ENCODE assay signal across 2 cellular contexts in the genomic region with DNA sequence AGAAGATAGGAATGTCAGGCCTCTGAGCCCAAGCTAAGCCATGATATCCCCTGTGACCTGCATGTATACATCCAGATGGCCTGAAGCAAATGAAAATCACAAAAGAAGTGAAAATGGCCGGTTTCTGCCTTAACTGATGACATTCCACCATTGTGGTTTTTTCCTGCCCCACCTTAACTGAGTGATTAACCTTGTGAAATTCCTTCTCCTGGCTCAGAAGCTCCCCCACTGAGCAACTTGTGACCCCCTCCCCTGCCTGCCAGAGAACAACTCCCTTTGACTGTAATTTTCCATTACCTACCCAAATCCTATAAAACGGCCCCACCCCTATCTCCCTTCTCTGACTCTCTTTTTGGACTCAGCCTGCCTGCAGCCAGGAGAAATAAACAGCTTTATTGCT.
TF ChIP-seq lines count a peak whose summit lies in the region.

No MANE protein-coding gene starts in this region.

TF ChIP-seq in HEK293, 187 proteins besides CTCF, POLR2A, EP300 and RAD21:
- TF ChIP-seq ZSCAN30 (tag by site-specific recombination; IDR thresholded peaks at IDR 0.05) (0 out of 2 replicates have a peak, but pooled peaks have one; percentile 36), KLF1 (tag by site-specific recombination; IDR thresholded peaks at IDR 0.05) (peak; percentile 75), GLIS1 (tag by site-specific recombination; IDR thresholded peaks at IDR 0.05) (peak; percentile 90), WT1 (tag by site-specific recombination; IDR thresholded peaks at IDR 0.05) (peak; percentile 64; the same call in 1 of the 2 replicates), KLF7 (tag by site-specific recombination; IDR thresholded peaks at IDR 0.05; ENCODE audit: borderline replicate concordance) (peak; percentile 26; the same call in 1 of the 2 replicates), HIC1 (tag by site-specific recombination; IDR thresholded peaks at IDR 0.05) (0 out of 2 replicates have a peak, but pooled peaks have one; percentile 17)

TF ChIP-seq in H1, 55 proteins besides CTCF, POLR2A, EP300 and RAD21:
- TF ChIP-seq YY1 (IDR thresholded peaks at IDR 0.05; ENCODE audit: low read depth, low read length) (peak; percentile 53; the same call in 1 of the 2 replicates), TEAD4 (IDR thresholded peaks at IDR 0.05; ENCODE audit: low read depth, low read length) (0 out of 2 replicates have a peak, but pooled peaks have one; percentile 15)
